23 cellular contexts compared by ENCODE assay signal in the genomic region with DNA sequence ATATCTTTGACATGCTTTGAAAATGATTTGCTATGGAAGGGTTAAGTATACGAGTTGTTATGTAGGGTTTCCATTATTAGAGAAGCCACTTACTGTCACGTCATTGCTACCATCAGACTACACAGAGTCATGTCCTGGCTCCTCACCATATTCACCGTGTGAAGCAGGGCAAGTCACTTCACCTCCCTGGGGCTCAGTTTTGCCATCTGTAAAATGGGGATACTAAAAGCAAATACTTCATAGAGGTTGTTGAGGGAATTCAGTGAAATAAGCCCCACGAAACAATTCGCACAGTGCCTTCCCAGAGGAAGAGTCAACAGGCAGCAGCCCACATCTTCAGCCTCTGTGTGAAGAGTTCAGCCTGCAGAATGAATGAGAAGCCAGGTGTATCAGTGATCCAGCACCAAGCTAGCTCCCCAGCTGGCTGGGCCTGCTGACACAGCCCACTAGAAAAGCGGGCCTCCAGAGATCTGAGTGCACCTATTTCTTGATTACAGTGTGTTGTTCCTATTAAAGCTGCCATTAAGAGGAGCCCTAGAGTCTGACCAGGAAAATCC. TPM values are rescaled to one million over a fixed set of nuclear protein-coding genes. Genes with fewer than 3 reads are reported as not detected.
DNase-seq lines count a peak whose midpoint lies in the region; ATAC-seq, FAIRE-seq and TF ChIP-seq lines count a peak whose summit lies in the region.
"Had no signal": no experiment of that assay in that cellular context is flagged by ENCODE, and none has a peak within 500 bp of the region (broad histone marks: within the 10 kb centered on the region; RNA-seq: fewer than 3 reads in every experiment).

No MANE protein-coding gene starts in this region.

- no peaks in the 10 kb centered on the region for H3K9me3 Mint-ChIP-seq in neural crest cell
- H3K9me3 Mint-ChIP-seq: CD8-positive, alpha-beta T cell had no signal

- H3K27ac ChIP-seq in HepG2 (ENCODE audit: extremely low read length, insufficient read depth, low read length) (no peak overlapping the region), right lobe of liver (no peak overlapping the region)
- H3K27ac ChIP-seq: A549, SK-N-MC had no signal

- no peak overlapping the region for H3K27ac Mint-ChIP-seq in neural crest cell (ENCODE audit: unreplicated experiment)
- H3K27ac Mint-ChIP-seq: CD8-positive, alpha-beta T cell had no signal

- no peaks in the 10 kb centered on the region for H3K36me3 ChIP-seq in HepG2 (replicated peaks in 1 of 2; ENCODE audit: control insufficient read depth in 1 of 2, insufficient read depth in 2 of 2, low read length in 2 of 2)
- H3K36me3 ChIP-seq in right lobe of liver = no peaks in the 10 kb centered on the region
- no peaks in the 10 kb centered on the region for H3K36me3 ChIP-seq in bronchial epithelial cell (ENCODE audit: control insufficient read depth, insufficient read depth, low read length)

- H3K27me3 ChIP-seq in HepG2 (ENCODE audit: control insufficient read depth in 1 of 2, insufficient read depth in 2 of 2, low read length in 2 of 2) (peaks cover 3 to 69% of the 10 kb centered on the region in 2 experiments; a peak in 4 of 5 replicates), right lobe of liver (no peaks in the 10 kb centered on the region), bronchial epithelial cell (ENCODE audit: control insufficient read depth, insufficient read depth, low read length) (peaks cover 8% of the 10 kb centered on the region)

- CTCF ChIA-PET in HepG2 (lab: Yijun Ruan, JAX; ENCODE audit: low intra/inter-chr PET ratio, low total read pairs) = no interaction called here

- no peaks in the 10 kb centered on the region for H3K36me3 Mint-ChIP-seq in neural crest cell (ENCODE audit: low read depth)
- H3K36me3 Mint-ChIP-seq: CD8-positive, alpha-beta T cell had no signal

- intact Hi-C loops in HepG2 (cut with micrococcal nuclease; ENCODE audit: unreplicated experiment) = no loop called here
- intact Hi-C loops in right lobe of liver (cut with DNase I) = no loop called here

- DNase-seq in HepG2 (ENCODE audit: low spot score) (no peak), right lobe of liver (no peak), bronchial epithelial cell (ENCODE audit: low read depth) (no peak), neural crest cell (ENCODE audit: low read depth, low spot score) (no peak), ureter (ENCODE audit: low spot score) (peak; percentile 15), NCI-H1436 (lab: John Stamatoyannopoulos, UW) (no peak)
- DNase-seq: Calu3; CD8-positive, alpha-beta T cell; DMS53; NCI-H146; NCI-H2029 treated with DMSO at 0.1 percent for 48 hours; NCI-H748 treated with DMSO at 0.1 percent for 48 hours; OCI-M1; SHP77 had no signal

- peaks cover 10% of the 10 kb centered on the region for H3K4me1 ChIP-seq in HepG2 (ENCODE audit: insufficient read depth, low read length)
- peaks cover 0 to 11% (median 1%) of the 10 kb centered on the region in 4 donors for H3K4me1 ChIP-seq in right lobe of liver

- H3K9me3 ChIP-seq in HepG2 (ENCODE audit: low read length) (no peaks in the 10 kb centered on the region), right lobe of liver (no peaks in the 10 kb centered on the region)
- H3K9me3 ChIP-seq: A549 had no signal

- no peak overlapping the region for H2AFZ ChIP-seq in HepG2 (ENCODE audit: low read length)

- in situ Hi-C loops in HepG2 (cut with HindIII; ENCODE audit: extremely low pct_ligation_motif_present, low pct_unique_long_range_greater_than_20kb) = no loop called here

- BruUV-seq in HepG2 (replicated peaks; lab: Mats Ljungman, UMichigan) = no TSS peak

- no peaks in the 10 kb centered on the region for H4K20me1 ChIP-seq in HepG2 (ENCODE audit: insufficient read depth, low read length)

- H3K9ac ChIP-seq in HepG2 (ENCODE audit: insufficient read depth, low read depth, low read length) = no peak overlapping the region

- TF ChIP-seq CTCF in HepG2 (CRISPR knock-in tag; IDR thresholded peaks at IDR 0.05) (no peak), right lobe of liver (IDR thresholded peaks at IDR 0.05) (no peak), bronchial epithelial cell (IDR thresholded peaks at IDR 0.05; ENCODE audit: insufficient read depth, low read length, severe bottlenecking) (no peak), neural crest cell (conservative IDR thresholded peaks at IDR 0.05) (no peak)

- ATAC-seq in HepG2 (no peak), right lobe of liver (no peak), HG03460 (IDR thresholded peaks at IDR 0.05; ENCODE audit: unreplicated experiment) (no peak), GM21526 (IDR thresholded peaks at IDR 0.05; ENCODE audit: low FRiP score, unreplicated experiment) (no peak)
- ATAC-seq: A549; CD8-positive, alpha-beta T cell had no signal

- H3K4me1 Mint-ChIP-seq in neural crest cell = peaks cover 9% of the 10 kb centered on the region

- no peaks in the 10 kb centered on the region for H3K79me2 ChIP-seq in HepG2 (ENCODE audit: insufficient read depth, low read length)

- 37% methylated on average over 6 of the region's 6 CpGs for WGBS in HepG2 (ENCODE audit: low lambda C conversion rate)
- WGBS in right lobe of liver (ENCODE audit: insufficient coverage, low coverage, low lambda C conversion rate, missing lambda C conversion rate) = 93% methylated on average over 2 of the region's 6 CpGs

- TF ChIP-seq RAD21 in HepG2 (CRISPR knock-in tag; IDR thresholded peaks at IDR 0.05) = no peak

- H3K4me3 Mint-ChIP-seq in neural crest cell = peak overlapping the region; percentile 56
- H3K4me3 Mint-ChIP-seq: CD8-positive, alpha-beta T cell had no signal

- TF ChIP-seq EP300 in HepG2 (IDR thresholded peaks at IDR 0.05; ENCODE audit: low read depth in 2 of 2, low read length in 2 of 2) = no peak
- TF ChIP-seq EP300 in HepG2 (CRISPR knock-in tag; IDR thresholded peaks at IDR 0.05; ENCODE audit: borderline replicate concordance) = no peak

- peaks cover 61% of the 10 kb centered on the region for H3K27me3 Mint-ChIP-seq in neural crest cell (ENCODE audit: low read depth)

- FAIRE-seq in HepG2 (lab: Jason Lieb, UNC) (no peak), bronchial epithelial cell (lab: Jason Lieb, UNC) (peak; percentile 55)
- FAIRE-seq: A549 had no signal

- POLR2A ChIA-PET in HepG2 (lab: Yijun Ruan, JAX) = no interaction called here

- TF ChIP-seq POLR2A in HepG2 (IDR thresholded peaks at IDR 0.05; ENCODE audit: insufficient read depth in 1 of 2, low read depth in 2 of 2, low read length in 2 of 2) = no peak
- no peak for TF ChIP-seq POLR2A in right lobe of liver (IDR thresholded peaks at IDR 0.05)

- H3K4me3 ChIP-seq in HepG2 (replicated peaks in 1 of 3; ENCODE audit: insufficient read depth in 1 of 3, low read depth in 2 of 3, low read length in 3 of 3) = no peak overlapping the region
- H3K4me3 ChIP-seq in right lobe of liver = no peak overlapping the region
- H3K4me3 ChIP-seq in bronchial epithelial cell (ENCODE audit: low read depth, low read length) = no peak overlapping the region
- H3K4me3 ChIP-seq: A549, SK-N-MC had no signal

- H3K4me2 ChIP-seq in HepG2 (ENCODE audit: low read depth, low read length) = no peak overlapping the region
- H3K4me2 ChIP-seq: A549 had no signal

RNA-seq across cellular contexts. Expression of a gene that starts 3.4 kb away (rescaled TPM):
- not detected in 2 replicates for total RNA-seq in HepG2 (2016; rRNA removed; fragmentation: Illumina TruSeq; extraction: Trizol)
- total RNA-seq in HepG2 (2016; cell fraction: cytosol; rRNA removed; fragmentation: Illumina TruSeq; extraction: Trizol; ENCODE audit: low read depth) = not detected in 2 replicates
- 0.09 TPM in 1 of 2 replicates, not detected in the other for total RNA-seq in HepG2 (2016; cell fraction: insoluble cytoplasmic fraction; rRNA removed; fragmentation: Illumina TruSeq; extraction: Trizol)
- total RNA-seq in HepG2 (2016; cell fraction: membrane; rRNA removed; fragmentation: Illumina TruSeq; extraction: Trizol) = not detected in 2 replicates
- not detected in 2 replicates for total RNA-seq in HepG2 (2016; cell fraction: nucleus; rRNA removed; fragmentation: Illumina TruSeq; extraction: Trizol)
- 1.1 and 1.8 TPM in 2 replicates for polyA plus RNA-seq in HepG2 (2011; rRNA removed)
- 1.2 and 1.3 TPM in 2 replicates for polyA plus RNA-seq in HepG2 (2011; cell fraction: cytosol; rRNA removed)
- 0.43 and 0.53 TPM in 2 replicates for polyA plus RNA-seq in HepG2 (2011; cell fraction: nucleus; rRNA removed)
- polyA plus RNA-seq in HepG2 (2012) = 0.19 and 0.39 TPM in 2 replicates
- polyA plus RNA-seq in HepG2 (2016; cell fraction: cytosol; fragmentation: Illumina TruSeq; extraction: Trizol; ENCODE audit: low read depth) = not detected in 2 replicates
- not detected in 2 replicates for polyA plus RNA-seq in HepG2 (2016; cell fraction: insoluble cytoplasmic fraction; fragmentation: Illumina TruSeq; extraction: Trizol; ENCODE audit: low read depth)
- polyA plus RNA-seq in HepG2 (2016; cell fraction: membrane; fragmentation: Illumina TruSeq; extraction: Trizol; ENCODE audit: low read depth) = not detected in 2 replicates
- polyA plus RNA-seq in HepG2 (2016; cell fraction: nucleus; fragmentation: Illumina TruSeq; extraction: Trizol; ENCODE audit: insufficient read depth, low read depth) = not detected in 2 replicates
- polyA minus RNA-seq in HepG2 (2011; rRNA and poly(A)+ RNA removed; ENCODE audit: low replicate concordance) = 2.7 TPM in 1 of 2 replicates, not detected in the other
- 0.40 and 1.9 TPM in 2 replicates for polyA minus RNA-seq in HepG2 (2011; cell fraction: cytosol; rRNA and poly(A)+ RNA removed)
- 0.52 and 0.75 TPM in 2 replicates for polyA minus RNA-seq in HepG2 (2011; cell fraction: nucleus; rRNA and poly(A)+ RNA removed)
- total RNA-seq in right lobe of liver = under 1 TPM in 3 of 6 experiments, not detected in 3; 0.06 to 0.37 (median 0.20) TPM
- not detected in 2 replicates for total RNA-seq in bronchial epithelial cell
- not detected in 2 replicates for total RNA-seq in neural crest cell
- total RNA-seq in ureter = not detected
- total RNA-seq: Calu3; CD8-positive, alpha-beta T cell; H7; HT-29; M059J; NCI-H460 had no signal
- polyA plus RNA-seq: A549, BJ had no signal

RNA-seq across cellular contexts. Expression of a gene that starts 42.4 kb away (rescaled TPM):
- total RNA-seq in HepG2 (2016; rRNA removed; fragmentation: Illumina TruSeq; extraction: Trizol) (80.8 and 113 TPM in 2 replicates), right lobe of liver (100 to 1,000 TPM; 178 to 367 (median 230) TPM), bronchial epithelial cell (59.5 and 67.4 TPM in 2 replicates), neural crest cell (194 and 204 TPM in 2 replicates), ureter (344 TPM)
- 12.2 and 13.4 TPM in 2 replicates for total RNA-seq in HepG2 (2016; cell fraction: cytosol; rRNA removed; fragmentation: Illumina TruSeq; extraction: Trizol; ENCODE audit: low read depth)
- 85.5 and 98.8 TPM in 2 replicates for total RNA-seq in HepG2 (2016; cell fraction: insoluble cytoplasmic fraction; rRNA removed; fragmentation: Illumina TruSeq; extraction: Trizol)
- total RNA-seq in HepG2 (2016; cell fraction: membrane; rRNA removed; fragmentation: Illumina TruSeq; extraction: Trizol) = 37.4 and 39.0 TPM in 2 replicates
- 61.8 and 61.9 TPM in 2 replicates for total RNA-seq in HepG2 (2016; cell fraction: nucleus; rRNA removed; fragmentation: Illumina TruSeq; extraction: Trizol)
- polyA plus RNA-seq in HepG2 (2011; rRNA removed) = 64.7 and 76.8 TPM in 2 replicates
- 52.3 and 57.1 TPM in 2 replicates for polyA plus RNA-seq in HepG2 (2011; cell fraction: cytosol; rRNA removed)
- 127 and 143 TPM in 2 replicates for polyA plus RNA-seq in HepG2 (2011; cell fraction: nucleus; rRNA removed)
- polyA plus RNA-seq in HepG2 (2012) = 75.2 and 103 TPM in 2 replicates
- polyA plus RNA-seq in HepG2 (2016; cell fraction: cytosol; fragmentation: Illumina TruSeq; extraction: Trizol; ENCODE audit: low read depth) = 13.8 and 14.5 TPM in 2 replicates
- 114 and 122 TPM in 2 replicates for polyA plus RNA-seq in HepG2 (2016; cell fraction: insoluble cytoplasmic fraction; fragmentation: Illumina TruSeq; extraction: Trizol; ENCODE audit: low read depth)
- polyA plus RNA-seq in HepG2 (2016; cell fraction: membrane; fragmentation: Illumina TruSeq; extraction: Trizol; ENCODE audit: low read depth) = 27.7 and 28.4 TPM in 2 replicates
- 129 and 136 TPM in 2 replicates for polyA plus RNA-seq in HepG2 (2016; cell fraction: nucleus; fragmentation: Illumina TruSeq; extraction: Trizol; ENCODE audit: insufficient read depth, low read depth)
- polyA minus RNA-seq in HepG2 (2011; rRNA and poly(A)+ RNA removed; ENCODE audit: low replicate concordance) = 70.0 and 79.1 TPM in 2 replicates
- polyA minus RNA-seq in HepG2 (2011; cell fraction: cytosol; rRNA and poly(A)+ RNA removed) = 45.9 and 46.8 TPM in 2 replicates
- polyA minus RNA-seq in HepG2 (2011; cell fraction: nucleus; rRNA and poly(A)+ RNA removed) = 76.7 and 91.4 TPM in 2 replicates
